ENCODE assay signal across 33 cellular contexts in genomic region chr19:2694196-2694595, GRCh38. TPM values are rescaled to one million over a fixed set of nuclear protein-coding genes. Genes with fewer than 3 reads are reported as not detected.
DNase-seq lines count a peak whose midpoint lies in the region; ATAC-seq and TF ChIP-seq lines count a peak whose summit lies in the region.
"Had no signal": no experiment of that assay in that cellular context is flagged by ENCODE, and none has a peak within 500 bp of the region (broad histone marks: within the 10 kb centered on the region; RNA-seq: fewer than 3 reads in every experiment).

No MANE protein-coding gene starts in this region.

- 45% methylated on average over 5 of the region's 5 CpGs for WGBS in mammary epithelial cell (ENCODE audit: low coverage, missing lambda C conversion rate)
- 84% methylated on average over 5 of the region's 5 CpGs for WGBS in esophagus muscularis mucosa
- 70 to 93% methylated on average over 3 to 5 of the region's 5 CpGs for WGBS in testis, 2 donors

- H3K27me3 ChIP-seq in breast epithelium (no peaks in the 10 kb centered on the region), mammary epithelial cell (ENCODE audit: insufficient read depth, low read length) (no peaks in the 10 kb centered on the region), esophagus muscularis mucosa (no peaks in the 10 kb centered on the region), testis (no peaks in the 10 kb centered on the region)
- H3K27me3 ChIP-seq: adrenal gland, left lung had no signal

- no peaks in the 10 kb centered on the region for H3K9me3 Mint-ChIP-seq in neural crest cell
- H3K9me3 Mint-ChIP-seq: activated CD4-positive, alpha-beta memory T cell treated with anti-CD3 and anti-CD28 coated beads, Interleukin-2, amount 10 ng/mL, durations not matched to agents 7 days and 5 days; activated naive CD4-positive, alpha-beta T cell treated with anti-CD3 and anti-CD28 coated beads, Interleukin-2, amount 10 ng/mL, durations not matched to agents 7 days and 5 days; activated T-helper 1 cell treated with anti-CD3 and anti-CD28 coated beads, Interleukin-12 subunit alpha, Interleukin-12 subunit beta, Interleukin-2, Interleukin-4 antibody, amounts not matched to agents 30 ng/mL and 10 ng/mL and 1 ng/mL, durations not matched to agents 14 hours and 24 hours and 36 hours; naive thymus-derived CD8-positive, alpha-beta T cell; stimulated activated naive CD8-positive, alpha-beta T cell treated with anti-CD3 and anti-CD28 coated beads, Interleukin-15, Interleukin-2, amounts not matched to agents 100 ng/mL and 50 ng/mL, for 24 hours; T-helper 2 cell treated with Interferon-gamma antibody and Interleukin-4, amounts not matched to agents 5 μg/mL and 100 μg/mL, for 36 hours had no signal

- H3K4me1 Mint-ChIP-seq in neural crest cell, result peaks cover 45% of the 10 kb centered on the region

- no peak for TF ChIP-seq POLR2A in breast epithelium (IDR thresholded peaks at IDR 0.05)
- no peak for TF ChIP-seq POLR2A in esophagus muscularis mucosa (IDR thresholded peaks at IDR 0.05; ENCODE audit: low read depth)
- no peak for TF ChIP-seq POLR2A in testis (IDR thresholded peaks at IDR 0.05)
- no peak for TF ChIP-seq POLR2A in GM18505 (IDR thresholded peaks at IDR 0.05; ENCODE audit: borderline replicate concordance, extremely low read depth, insufficient read depth, insufficient read length)

- in situ Hi-C loops in mammary epithelial cell (cut with MboI; ENCODE audit: low sequenced_read_pairs in 2 of 2), result no loop called here

- TF ChIP-seq CTCF in breast epithelium (IDR thresholded peaks at IDR 0.05) (no peak), mammary epithelial cell (conservative IDR thresholded peaks at IDR 0.05 in 1 of 2, IDR thresholded peaks at IDR 0.05 in 1 of 2; ENCODE audit: extremely low read depth in 1 of 2, insufficient read depth in 1 of 2, low read depth in 1 of 2, low read length in 2 of 2) (no peak), esophagus muscularis mucosa (IDR thresholded peaks at IDR 0.05) (no peak), neural crest cell (conservative IDR thresholded peaks at IDR 0.05) (no peak), testis (IDR thresholded peaks at IDR 0.05) (no peak)

- DNase-seq in breast epithelium (ENCODE audit: low spot score in 2 of 2) (no peak), mammary epithelial cell (no peak), esophagus muscularis mucosa (ENCODE audit: extremely low spot score) (no peak), neural crest cell (ENCODE audit: low read depth, low spot score) (no peak), testis (no peak), middle frontal gyrus (ENCODE audit: extremely low spot score, low spot score) (no peak)
- DNase-seq in activated effector memory CD4-positive, alpha-beta T cell treated with anti-CD3 and anti-CD28 coated beads, Interleukin-2, amount 50 U/mL, for 16 hours, result no peak
- DNase-seq: activated CD4-positive, alpha-beta memory T cell treated with anti-CD3 and anti-CD28 coated beads, Interleukin-2, amount 10 ng/mL, durations not matched to agents 7 days and 5 days; activated CD8-positive, alpha-beta memory T cell treated with anti-CD3 and anti-CD28 coated beads, Interleukin-2, amount 50 U/mL, for 4 hours; activated naive CD4-positive, alpha-beta T cell treated with anti-CD3 and anti-CD28 coated beads, Interleukin-2, amount 10 ng/mL, durations not matched to agents 7 days and 5 days; DND-41; GOT3; IMR-90; left lung; midbrain; MV-4-11; naive thymus-derived CD8-positive, alpha-beta T cell; NCI-H146; NCI-H345; retina; SHP77 treated with DMSO at 0.1 percent for 48 hours; small intestine; stimulated activated CD4-positive, alpha-beta T cell treated with anti-CD3 and anti-CD28 coated beads, Interleukin-1b, Interleukin-23, amount 100 ng/mL, for 48 hours; trophoblast cell had no signal

- H4K20me1 ChIP-seq in mammary epithelial cell (ENCODE audit: insufficient read depth, low read length), result no peaks in the 10 kb centered on the region

- dilution Hi-C loops in mammary epithelial cell (cut with HindIII; ENCODE audit: low sequenced_read_pairs), result loop anchor here (10.0 kb wide), 2 partner anchors 129 to 481 kb away; partner anchors contain the start of gene S1PR4

- H3K4me2 ChIP-seq in mammary epithelial cell (ENCODE audit: insufficient read depth, low read depth, low read length), result no peak overlapping the region

- H3K4me1 ChIP-seq in breast epithelium (no peaks in the 10 kb centered on the region), mammary epithelial cell (ENCODE audit: insufficient read depth, low read length) (no peaks in the 10 kb centered on the region), esophagus muscularis mucosa (peaks cover 26 to 36% (median 28%) of the 10 kb centered on the region in 4 donors), testis (peaks cover 16% of the 10 kb centered on the region)

- H3K27ac Mint-ChIP-seq in neural crest cell (ENCODE audit: unreplicated experiment), result peak overlapping the region; percentile 4
- H3K27ac Mint-ChIP-seq: activated CD4-positive, alpha-beta memory T cell treated with anti-CD3 and anti-CD28 coated beads, Interleukin-2, amount 10 ng/mL, durations not matched to agents 7 days and 5 days; activated naive CD4-positive, alpha-beta T cell treated with anti-CD3 and anti-CD28 coated beads, Interleukin-2, amount 10 ng/mL, durations not matched to agents 7 days and 5 days; activated T-helper 1 cell treated with anti-CD3 and anti-CD28 coated beads, Interleukin-12 subunit alpha, Interleukin-12 subunit beta, Interleukin-2, Interleukin-4 antibody, amounts not matched to agents 30 ng/mL and 10 ng/mL and 1 ng/mL, durations not matched to agents 14 hours and 24 hours and 36 hours; T-helper 2 cell treated with Interferon-gamma antibody and Interleukin-4, amounts not matched to agents 5 μg/mL and 100 μg/mL, for 36 hours had no signal

- intact Hi-C loops in breast epithelium (cut with DNase I; ENCODE audit: low total_unique reads), result no loop called here
- intact Hi-C loops in mammary epithelial cell (cut with micrococcal nuclease), result no loop called here
- intact Hi-C loops in esophagus muscularis mucosa (cut with DNase I), result no loop called here
- intact Hi-C loops in testis (cut with DNase I; ENCODE audit: low total_unique reads), result no loop called here

- H2AFZ ChIP-seq in mammary epithelial cell (ENCODE audit: low read depth, low read length), result no peak overlapping the region

- BruUV-seq in mammary epithelial cell (replicated peaks; lab: Mats Ljungman, UMichigan), result no TSS peak

- peaks cover 3% of the 10 kb centered on the region for H3K36me3 Mint-ChIP-seq in neural crest cell (ENCODE audit: low read depth)
- H3K36me3 Mint-ChIP-seq: activated naive CD4-positive, alpha-beta T cell treated with anti-CD3 and anti-CD28 coated beads, Interleukin-2, amount 10 ng/mL, durations not matched to agents 7 days and 5 days; CD14-positive monocyte had no signal

- H3K9ac ChIP-seq in mammary epithelial cell (ENCODE audit: insufficient read depth, low read length), result no peak overlapping the region

- no peak for TF ChIP-seq EP300 in esophagus muscularis mucosa (IDR thresholded peaks at IDR 0.05)

- H3K4me3 ChIP-seq in breast epithelium (no peak overlapping the region), mammary epithelial cell (replicated peaks in 1 of 3; ENCODE audit: insufficient read depth in 1 of 3, low read depth in 2 of 3, low read length in 3 of 3) (no peak overlapping the region), esophagus muscularis mucosa (no peak overlapping the region), testis (no peak overlapping the region)
- H3K4me3 ChIP-seq: adrenal gland, left lung had no signal

- H3K9me3 ChIP-seq in breast epithelium (no peaks in the 10 kb centered on the region), mammary epithelial cell (replicated peaks; ENCODE audit: insufficient read depth, low read length) (no peaks in the 10 kb centered on the region), esophagus muscularis mucosa (no peaks in the 10 kb centered on the region), testis (no peaks in the 10 kb centered on the region)
- H3K9me3 ChIP-seq: adrenal gland, left lung had no signal

- H3K27me3 Mint-ChIP-seq in neural crest cell (ENCODE audit: low read depth), result peaks cover 6% of the 10 kb centered on the region
- H3K27me3 Mint-ChIP-seq: activated CD4-positive, alpha-beta memory T cell treated with anti-CD3 and anti-CD28 coated beads, Interleukin-2, amount 10 ng/mL, durations not matched to agents 7 days and 5 days; brain; naive thymus-derived CD8-positive, alpha-beta T cell; stimulated activated naive CD8-positive, alpha-beta T cell treated with anti-CD3 and anti-CD28 coated beads, Interleukin-15, Interleukin-2, amounts not matched to agents 100 ng/mL and 50 ng/mL, for 24 hours had no signal

- H3K36me3 ChIP-seq in breast epithelium (no peaks in the 10 kb centered on the region), mammary epithelial cell (ENCODE audit: insufficient read depth, low read length) (no peaks in the 10 kb centered on the region), esophagus muscularis mucosa (peaks cover 0 to 3% (median 0%) of the 10 kb centered on the region in 4 donors), testis (ENCODE audit: low read depth, missing control alignments) (no peaks in the 10 kb centered on the region)
- H3K36me3 ChIP-seq: adrenal gland, left lung had no signal

- H3K79me2 ChIP-seq in mammary epithelial cell (ENCODE audit: insufficient read depth, low read length), result no peaks in the 10 kb centered on the region

- no peak overlapping the region for H3K4me3 Mint-ChIP-seq in neural crest cell
- H3K4me3 Mint-ChIP-seq: activated CD4-positive, alpha-beta memory T cell treated with anti-CD3 and anti-CD28 coated beads, Interleukin-2, amount 10 ng/mL, durations not matched to agents 7 days and 5 days; activated naive CD4-positive, alpha-beta T cell treated with anti-CD3 and anti-CD28 coated beads, Interleukin-2, amount 10 ng/mL, durations not matched to agents 7 days and 5 days; activated T-helper 1 cell treated with anti-CD3 and anti-CD28 coated beads, Interleukin-12 subunit alpha, Interleukin-12 subunit beta, Interleukin-2, Interleukin-4 antibody, amounts not matched to agents 30 ng/mL and 10 ng/mL and 1 ng/mL, durations not matched to agents 14 hours and 24 hours and 36 hours; brain; CD14-positive monocyte; stimulated activated naive CD8-positive, alpha-beta T cell treated with anti-CD3 and anti-CD28 coated beads, Interleukin-15, Interleukin-2, amounts not matched to agents 100 ng/mL and 50 ng/mL, for 24 hours; T-helper 2 cell treated with Interferon-gamma antibody and Interleukin-4, amounts not matched to agents 5 μg/mL and 100 μg/mL, for 36 hours had no signal

- no peak for ATAC-seq in GM18505 (IDR thresholded peaks at IDR 0.05; ENCODE audit: unreplicated experiment)
- ATAC-seq: left lung; naive thymus-derived CD8-positive, alpha-beta T cell; Panc1 had no signal

- CTCF ChIA-PET in mammary epithelial cell (lab: Charles Lee; ENCODE audit: low non-redundant PET), result no interaction called here

- peak overlapping the region; percentile 77 to 83 for H3K27ac ChIP-seq in breast epithelium
- H3K27ac ChIP-seq in mammary epithelial cell (ENCODE audit: insufficient read depth, low read depth, low read length), result no peak overlapping the region
- peak overlapping the region; percentile 44 to 82 (median 72) for H3K27ac ChIP-seq in esophagus muscularis mucosa (replicated peaks in 1 of 4)
- peak overlapping the region; percentile 36 to 80 for H3K27ac ChIP-seq in testis
- H3K27ac ChIP-seq: 22Rv1 had no signal

RNA-seq across cellular contexts. Expression of gene GNG7, which starts 8.3 kb away (rescaled TPM):
- total RNA-seq in breast epithelium, result 1 to 10 TPM; 1.6 to 7.8 (median 4.3) TPM
- total RNA-seq in mammary epithelial cell, result under 1 TPM in 1 of 2 donors, not detected in 1; under 0.01 TPM
- 0.02 TPM for polyA plus RNA-seq in mammary epithelial cell
- polyA minus RNA-seq in mammary epithelial cell, result not detected
- 10 to 100 TPM in 3 of 4 donors, 1 to 10 TPM in 1; 6.3 to 18.8 (median 13.0) TPM for total RNA-seq in esophagus muscularis mucosa
- 13.9 and 15.1 TPM in 2 replicates for total RNA-seq in neural crest cell
- total RNA-seq in testis, result 10 to 100 TPM; 25.3 to 38.7 TPM
- 16.9 TPM for polyA plus RNA-seq in testis (ENCODE audit: insufficient read depth, low read depth, low replicate concordance)

RNA-seq across cellular contexts. Expression of gene DIRAS1, which starts 27.0 kb away (rescaled TPM):
- total RNA-seq in breast epithelium, result 1 to 10 TPM in 2 of 3 donors, under 1 TPM in 1; 0.64 to 3.7 (median 3.6) TPM
- 1 to 10 TPM in 1 of 2 donors, under 1 TPM in 1; 0.42 to 4.3 TPM for total RNA-seq in mammary epithelial cell
- 0.09 TPM for polyA plus RNA-seq in mammary epithelial cell
- not detected for polyA minus RNA-seq in mammary epithelial cell
- total RNA-seq in esophagus muscularis mucosa, result 10 to 100 TPM in 3 of 4 donors, 1 to 10 TPM in 1; 7.0 to 19.2 (median 14.3) TPM
- 19.9 and 24.4 TPM in 2 replicates for total RNA-seq in neural crest cell
- 10 to 100 TPM; 22.5 to 33.1 TPM for total RNA-seq in testis
- polyA plus RNA-seq in testis (ENCODE audit: insufficient read depth, low read depth, low replicate concordance), result 8.1 TPM
- total RNA-seq: activated CD4-positive, alpha-beta memory T cell treated with anti-CD3 and anti-CD28 coated beads, Interleukin-2, amount 10 ng/mL, durations not matched to agents 7 days and 5 days; activated T-helper 1 cell treated with anti-CD3 and anti-CD28 coated beads, Interleukin-12 subunit alpha, Interleukin-12 subunit beta, Interleukin-2, Interleukin-4 antibody, amounts not matched to agents 30 ng/mL and 10 ng/mL and 1 ng/mL, durations not matched to agents 14 hours and 24 hours and 36 hours had no signal
- polyA plus RNA-seq: CD14-positive monocyte; naive thymus-derived CD8-positive, alpha-beta T cell had no signal

RNA-seq across cellular contexts. Expression of gene SLC39A3, which starts 45.6 kb away (rescaled TPM):
- total RNA-seq in breast epithelium (10 to 100 TPM; 23.8 to 36.1 (median 27.2) TPM), mammary epithelial cell (10 to 100 TPM; 32.6 to 34.7 TPM), esophagus muscularis mucosa (10 to 100 TPM; 31.6 to 36.9 (median 33.8) TPM), neural crest cell (43.0 and 43.1 TPM in 2 replicates), testis (100 to 1,000 TPM; 126 to 160 TPM)
- polyA plus RNA-seq in mammary epithelial cell (24.8 TPM), testis (ENCODE audit: insufficient read depth, low read depth, low replicate concordance) (198 TPM)
- polyA minus RNA-seq in mammary epithelial cell, result 46.4 TPM
